16 cellular contexts compared by ENCODE assay signal in genomic region chr4:129583868-129584267, GRCh38.
DNase-seq lines count a peak whose midpoint lies in the region; ATAC-seq and TF ChIP-seq lines count a peak whose summit lies in the region.
"Had no signal": no experiment of that assay in that cellular context is flagged by ENCODE, and none has a peak within 500 bp of the region (broad histone marks: within the 10 kb centered on the region; RNA-seq: fewer than 3 reads in every experiment).

No MANE protein-coding gene starts in this region.

- intact Hi-C loops in Right ventricle myocardium inferior (cut with DNase I), result no loop called here
- intact Hi-C loops in cardiac septum (cut with DNase I), result no loop called here
- intact Hi-C loops in right cardiac atrium (cut with DNase I), result no loop called here

- no peaks in the 10 kb centered on the region for H3K27me3 ChIP-seq in right cardiac atrium (ENCODE audit: control insufficient read depth, insufficient read depth)

- POLR2A ChIA-PET in RWPE1 (lab: Yijun Ruan, JAX; ENCODE audit: low non-redundant PET), result no interaction called here

- no peaks in the 10 kb centered on the region for H3K9me3 ChIP-seq in right cardiac atrium (ENCODE audit: control insufficient read depth, low read length)

- peaks cover 2% of the 10 kb centered on the region for H3K4me1 ChIP-seq in right cardiac atrium (ENCODE audit: control insufficient read depth, insufficient read depth, low read length)

- DNase-seq in Right ventricle myocardium inferior (ENCODE audit: missing footprints) (no peak), cardiac septum (ENCODE audit: low spot score) (no peak), astrocyte of the spinal cord (ENCODE audit: low read depth, low spot score) (peak; percentile 7), right cardiac atrium (peak in 2 of 3 donors; percentile 47 to 60), RWPE1 (ENCODE audit: low spot score) (no peak), caudate nucleus (lab: John Stamatoyannopoulos, UW) (no peak), GM10266 (ENCODE audit: extremely low spot score) (no peak)
- DNase-seq: ACHN; activated naive CD4-positive, alpha-beta T cell treated with anti-CD3 and anti-CD28 coated beads, Interleukin-2, amount 50 U/mL, for 16 hours; cerebellar nuclear complex; NCI-H1694 treated with DMSO at 0.1 percent for 48 hours; NCI-H526; occipital lobe; SHP77 treated with DMSO at 0.1 percent for 48 hours had no signal

- ATAC-seq in Right ventricle myocardium inferior, result peak; percentile 97
- peak; percentile 92 to 97 for ATAC-seq in right cardiac atrium
- ATAC-seq in HG02642 (IDR thresholded peaks at IDR 0.05; ENCODE audit: poor library complexity, unreplicated experiment), result no peak
- ATAC-seq: K562 had no signal

- no peak overlapping the region for H3K4me3 ChIP-seq in astrocyte of the spinal cord (ENCODE audit: low read depth, low read length)
- H3K4me3 ChIP-seq in right cardiac atrium (ENCODE audit: low read length), result no peak overlapping the region
- H3K4me3 ChIP-seq: K562 had no signal

- TF ChIP-seq CTCF in astrocyte of the spinal cord (IDR thresholded peaks at IDR 0.05; ENCODE audit: low read depth, low read length), result no peak
- TF ChIP-seq CTCF in RWPE1 (conservative IDR thresholded peaks at IDR 0.05; ENCODE audit: low read depth), result no peak
- TF ChIP-seq CTCF in GM10266 (IDR thresholded peaks at IDR 0.05; ENCODE audit: control insufficient read depth, insufficient read depth, low read depth, missing control alignments), result no peak

- no peak overlapping the region for H3K27ac ChIP-seq in right cardiac atrium (ENCODE audit: low read length)
- H3K27ac ChIP-seq in RWPE1, result no peak overlapping the region
- H3K27ac ChIP-seq in caudate nucleus (ENCODE audit: low read depth, low read length), result no peak overlapping the region

- 37% methylated on average over 2 of the region's 2 CpGs for WGBS in right cardiac atrium

- in situ Hi-C loops in astrocyte of the spinal cord (cut with HindIII; ENCODE audit: low sequenced_read_pairs), result no loop called here

- CTCF ChIA-PET in RWPE1 (lab: Yijun Ruan, JAX), result interaction anchor here (0.5 to 0.6 kb wide), 2 partner anchors 35 to 36 kb away, joined by 3 to 6 read pairs; no protein-coding TSS in a partner anchor

Comparison
In these comparisons a context has a peak if more than half of its experiments do, and no peak if none do; other contexts are left out.
1. DNase-seq: peak in astrocyte of the spinal cord (single experiment) and right cardiac atrium (2 of 3); none in Right ventricle myocardium inferior (single experiment), cardiac septum (single experiment), RWPE1 (single experiment), caudate nucleus (0 of 61) and GM10266 (single experiment).